ENCODE assay signal across 38 cellular contexts in genomic region chr4:72959411-72959810, GRCh38.
"Had no signal": no experiment of that assay in that cellular context is flagged by ENCODE, and none has a peak within 500 bp of the region (broad histone marks: within the 10 kb centered on the region; RNA-seq: fewer than 3 reads in every experiment).

No MANE protein-coding gene starts in this region.

- H3K27me3 Mint-ChIP-seq: activated naive CD4-positive, alpha-beta T cell treated with anti-CD3 and anti-CD28 coated beads, Interleukin-2, amount 10 ng/mL, durations not matched to agents 7 days and 5 days; activated naive CD8-positive, alpha-beta T cell treated with anti-CD3 and anti-CD28 coated beads, Interleukin-2, amount 10 ng/mL, durations not matched to agents 7 days and 5 days had no signal

- H3K9me3 ChIP-seq: adrenal gland, body of pancreas had no signal

- H3K36me3 Mint-ChIP-seq: activated naive CD4-positive, alpha-beta T cell treated with anti-CD3 and anti-CD28 coated beads, Interleukin-2, amount 10 ng/mL, durations not matched to agents 7 days and 5 days; activated naive CD8-positive, alpha-beta T cell treated with anti-CD3 and anti-CD28 coated beads, Interleukin-2, amount 10 ng/mL, durations not matched to agents 7 days and 5 days; brain had no signal

- H3K27ac ChIP-seq: adrenal gland, ascending aorta, body of pancreas, brain microvascular endothelial cell, breast epithelium, cardiac muscle cell had no signal

- H3K27ac Mint-ChIP-seq: activated naive CD4-positive, alpha-beta T cell treated with anti-CD3 and anti-CD28 coated beads for 36 hours; activated naive CD4-positive, alpha-beta T cell treated with anti-CD3 and anti-CD28 coated beads, Interleukin-2, amount 10 ng/mL, durations not matched to agents 7 days and 5 days; activated naive CD4-positive, alpha-beta T cell treated with anti-CD3 and anti-CD28 coated beads, Interleukin-2, amount 50 U/mL, for 24 hours; activated naive CD4-positive, alpha-beta T cell treated with anti-CD3 and anti-CD28 coated beads, Interleukin-2, amount 50 U/mL, for 72 hours; activated naive CD8-positive, alpha-beta T cell; activated naive CD8-positive, alpha-beta T cell treated with anti-CD3 and anti-CD28 coated beads for 36 hours; activated naive CD8-positive, alpha-beta T cell treated with anti-CD3 and anti-CD28 coated beads, Interleukin-2, amount 10 ng/mL, durations not matched to agents 7 days and 5 days; activated naive CD8-positive, alpha-beta T cell treated with anti-CD3 and anti-CD28 coated beads, Interleukin-2, amount 50 U/mL, for 24 hours; activated T-cell treated with anti-CD3 and anti-CD28 coated beads, Interleukin-2, amount 50 U/mL, for 24 hours; activated T-cell treated with anti-CD3 and anti-CD28 coated beads, Interleukin-2, amount 50 U/mL, for 72 hours; activated T-helper 1 cell treated with anti-CD3 and anti-CD28 coated beads, Interleukin-12 subunit alpha, Interleukin-12 subunit beta, Interleukin-2, Interleukin-4 antibody, amounts not matched to agents 30 ng/mL and 10 ng/mL and 1 ng/mL, durations not matched to agents 14 hours and 24 hours and 36 hours; activated T-helper 17 cell treated with anti-CD3 and anti-CD28 coated beads, Interleukin-2, amount 50 U/mL, for 72 hours; activated T-helper 2 cell treated with anti-CD3 and anti-CD28 coated beads, Interferon-gamma antibody, Interleukin-2, Interleukin-4, amounts not matched to agents 10 μg/mL and 5 μg/mL and 100 μg/mL, durations not matched to agents 14 hours and 24 hours and 36 hours; brain had no signal

- H3K27me3 ChIP-seq: adrenal gland, ascending aorta, body of pancreas, brain microvascular endothelial cell, breast epithelium, cardiac muscle cell had no signal

- H3K4me3 Mint-ChIP-seq: activated naive CD4-positive, alpha-beta T cell treated with anti-CD3 and anti-CD28 coated beads for 36 hours; activated naive CD4-positive, alpha-beta T cell treated with anti-CD3 and anti-CD28 coated beads, Interleukin-2, amount 10 ng/mL, durations not matched to agents 7 days and 5 days; activated naive CD4-positive, alpha-beta T cell treated with anti-CD3 and anti-CD28 coated beads, Interleukin-2, amount 50 U/mL, for 24 hours; activated naive CD8-positive, alpha-beta T cell; activated naive CD8-positive, alpha-beta T cell treated with anti-CD3 and anti-CD28 coated beads for 36 hours; activated naive CD8-positive, alpha-beta T cell treated with anti-CD3 and anti-CD28 coated beads, Interleukin-2, amount 10 ng/mL, durations not matched to agents 7 days and 5 days; activated naive CD8-positive, alpha-beta T cell treated with anti-CD3 and anti-CD28 coated beads, Interleukin-2, amount 50 U/mL, for 24 hours; activated T-cell treated with anti-CD3 and anti-CD28 coated beads, Interleukin-2, amount 50 U/mL, for 24 hours; activated T-cell treated with anti-CD3 and anti-CD28 coated beads, Interleukin-2, amount 50 U/mL, for 4 hours; activated T-cell treated with anti-CD3 and anti-CD28 coated beads, Interleukin-2, amount 50 U/mL, for 72 hours; activated T-helper 1 cell treated with anti-CD3 and anti-CD28 coated beads, Interleukin-12 subunit alpha, Interleukin-12 subunit beta, Interleukin-2, Interleukin-4 antibody, amounts not matched to agents 30 ng/mL and 10 ng/mL and 1 ng/mL, durations not matched to agents 14 hours and 24 hours and 36 hours; activated T-helper 17 cell treated with anti-CD3 and anti-CD28 coated beads, Interleukin-2, amount 50 U/mL, for 72 hours; brain; central memory CD8-positive, alpha-beta T cell had no signal

- H3K4me1 ChIP-seq: adrenal gland, ascending aorta, body of pancreas, breast epithelium had no signal

- DNase-seq: activated effector memory CD4-positive, alpha-beta T cell treated with anti-CD3 and anti-CD28 coated beads, Interleukin-2, amount 50 U/mL, for 16 hours; activated effector memory CD4-positive, alpha-beta T cell treated with Interleukin-2 at 50 U/mL for 16 hours; activated gamma-delta T cell; activated gamma-delta T cell treated with Interleukin-2 at 50 U/mL for 16 hours; activated naive CD4-positive, alpha-beta T cell; activated naive CD4-positive, alpha-beta T cell treated with anti-CD3 and anti-CD28 coated beads for 36 hours; activated naive CD4-positive, alpha-beta T cell treated with anti-CD3 and anti-CD28 coated beads, Interleukin-2, amount 10 ng/mL, durations not matched to agents 7 days and 5 days; activated naive CD4-positive, alpha-beta T cell treated with anti-CD3 and anti-CD28 coated beads, Interleukin-2, amount 50 U/mL, for 16 hours; activated naive CD4-positive, alpha-beta T cell treated with Interleukin-2 at 50 U/mL for 16 hours; activated naive CD8-positive, alpha-beta T cell treated with anti-CD3 and anti-CD28 coated beads for 36 hours; activated naive CD8-positive, alpha-beta T cell treated with anti-CD3 and anti-CD28 coated beads, Interleukin-2, amount 10 ng/mL, durations not matched to agents 7 days and 5 days; activated naive CD8-positive, alpha-beta T cell treated with anti-CD3 and anti-CD28 coated beads, Interleukin-2, amount 50 U/mL, for 24 hours; activated T-cell treated with anti-CD3 and anti-CD28 coated beads, Interleukin-2, amount 50 U/mL, for 1 hour; activated T-cell treated with anti-CD3 and anti-CD28 coated beads, Interleukin-2, amount 50 U/mL, for 24 hours; activated T-cell treated with anti-CD3 and anti-CD28 coated beads, Interleukin-2, amount 50 U/mL, for 4 hours; activated T-cell treated with anti-CD3 and anti-CD28 coated beads, Interleukin-2, amount 50 U/mL, for 48 hours; activated T-cell treated with anti-CD3 and anti-CD28 coated beads, Interleukin-2, amount 50 U/mL, for 72 hours; adrenal gland; amniotic stem cell; amygdala; anterior cingulate cortex; aorta; body of pancreas; brain microvascular endothelial cell; caudate nucleus; central memory CD4-positive, alpha-beta T cell; cerebellar nuclear complex had no signal

- H3K36me3 ChIP-seq: adrenal gland, ascending aorta, brain microvascular endothelial cell, breast epithelium, cardiac muscle cell had no signal

- H3K4me3 ChIP-seq: adrenal gland, ascending aorta, body of pancreas, breast epithelium, cardiac muscle cell had no signal

- H3K4me1 Mint-ChIP-seq: activated naive CD4-positive, alpha-beta T cell treated with anti-CD3 and anti-CD28 coated beads, Interleukin-2, amount 10 ng/mL, durations not matched to agents 7 days and 5 days; activated naive CD8-positive, alpha-beta T cell treated with anti-CD3 and anti-CD28 coated beads, Interleukin-2, amount 10 ng/mL, durations not matched to agents 7 days and 5 days; brain; central memory CD8-positive, alpha-beta T cell had no signal
